ENCODE assay signal across 10 cellular contexts in genomic region chr5:77937015-77937908, GRCh38.
DNase-seq lines count a peak whose midpoint lies in the region; ATAC-seq lines count a peak whose summit lies in the region.
"Had no signal": no experiment of that assay in that cellular context is flagged by ENCODE, and none has a peak within 500 bp of the region (broad histone marks: within the 10 kb centered on the region; RNA-seq: fewer than 3 reads in every experiment).

No MANE protein-coding gene starts in this region.

- H3K27ac Mint-ChIP-seq in T-helper 17 cell, result peak overlapping the region; percentile 21
- H3K27ac Mint-ChIP-seq: mesothelial cell of epicardium had no signal

- H3K27me3 Mint-ChIP-seq in T-helper 17 cell, result peaks cover 32% of the 10 kb centered on the region

- peak overlapping the region; percentile 9 for H3K4me3 Mint-ChIP-seq in T-helper 17 cell
- H3K4me3 Mint-ChIP-seq: mesothelial cell of epicardium had no signal

- ATAC-seq in GM18502 (IDR thresholded peaks at IDR 0.05; ENCODE audit: poor library complexity, unreplicated experiment) (peak; percentile 89), GM21390 (IDR thresholded peaks at IDR 0.05; ENCODE audit: unreplicated experiment) (peak; percentile 81), HG03196 (IDR thresholded peaks at IDR 0.05; ENCODE audit: unreplicated experiment) (peak; percentile 72), T-helper 17 cell (no peak)

- H3K36me3 Mint-ChIP-seq in T-helper 17 cell (ENCODE audit: low read depth), result no peaks in the 10 kb centered on the region

- H3K4me1 Mint-ChIP-seq in T-helper 17 cell, result peaks cover 13% of the 10 kb centered on the region

- no peak for DNase-seq in T-helper 17 cell
- DNase-seq in globus pallidus (ENCODE audit: low spot score), result no peak
- DNase-seq in T1000 (lab: John Stamatoyannopoulos, UW), result no peak
- DNase-seq in KG1 (lab: John Stamatoyannopoulos, UW), result no peak
- DNase-seq in NCI-H82 (lab: John Stamatoyannopoulos, UW), result no peak

- H3K9me3 ChIP-seq in T-helper 17 cell (ENCODE audit: control insufficient read depth, low read length, poor library complexity, severe bottlenecking), result no peaks in the 10 kb centered on the region
- H3K9me3 ChIP-seq: SJSA1 had no signal
